Comparison of ENCODE assay signal across 19 cellular contexts in the genomic region with DNA sequence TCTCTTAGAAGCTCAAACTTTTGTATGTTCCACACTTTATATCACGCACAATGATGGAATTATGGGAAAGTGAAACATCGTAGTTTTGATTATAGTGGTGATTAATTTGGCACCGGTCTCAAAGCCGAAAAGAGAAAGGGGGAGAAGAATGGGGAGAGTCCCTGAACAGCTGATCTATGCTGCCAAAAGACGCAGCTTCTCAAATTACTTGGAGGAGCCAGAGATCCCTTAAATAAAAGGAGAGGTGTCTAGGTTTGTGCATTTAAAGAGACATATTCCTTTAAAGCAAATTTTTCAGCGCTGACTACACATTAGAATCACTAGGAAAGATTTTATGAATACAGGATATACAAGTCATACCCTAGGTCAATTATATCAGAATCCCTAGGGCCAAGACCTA.
"Had no signal": no experiment of that assay in that cellular context is flagged by ENCODE, and none has a peak within 500 bp of the region (broad histone marks: within the 10 kb centered on the region; RNA-seq: fewer than 3 reads in every experiment).

No MANE protein-coding gene starts in this region.

- H3K36me3 Mint-ChIP-seq: natural killer cell; stimulated activated naive B cell treated with anti-CD40 and anti-IgM and Interleukin-4, amounts not matched to agents 10 μg/mL and 1 μg/mL and 100 μg/mL, for 72 hours had no signal

- DNase-seq: effector CD4-positive, alpha-beta T cell; endodermal cell; gastrocnemius medialis; heart right ventricle; mammary epithelial cell; natural killer cell; occipital lobe; psoas muscle; stimulated activated CD4-positive, alpha-beta T cell treated with anti-CD3 and anti-CD28 coated beads, Interleukin-2, amount 100 ng/mL, for 24 hours; stimulated activated CD4-positive, alpha-beta T cell treated with anti-CD3 and anti-CD28 coated beads, Interleukin-4, amount 100 ng/mL, for 4 hours; stimulated activated naive B cell treated with anti-CD40 and anti-IgM and Interleukin-4, amounts not matched to agents 10 μg/mL and 1 μg/mL and 100 μg/mL, for 72 hours; stimulated activated naive CD8-positive, alpha-beta T cell treated with anti-CD3 and anti-CD28 coated beads, Interleukin-15, amount 100 ng/mL, for 72 hours; transverse colon had no signal

- H2AFZ ChIP-seq: parathyroid adenoma had no signal

- ATAC-seq: gastrocnemius medialis; heart right ventricle; left lobe of liver; natural killer cell; psoas muscle; sciatic nerve; stimulated activated naive B cell treated with anti-CD40 and anti-IgM and Interleukin-4, amounts not matched to agents 10 μg/mL and 1 μg/mL and 100 μg/mL, for 72 hours; stimulated activated naive CD8-positive, alpha-beta T cell treated with anti-CD3 and anti-CD28 coated beads, Interleukin-15, amount 100 ng/mL, for 72 hours had no signal

- H3K27me3 Mint-ChIP-seq: stimulated activated naive B cell treated with anti-CD40 and anti-IgM and Interleukin-4, amounts not matched to agents 10 μg/mL and 1 μg/mL and 100 μg/mL, for 72 hours; stimulated activated naive CD8-positive, alpha-beta T cell treated with anti-CD3 and anti-CD28 coated beads, Interleukin-15, amount 100 ng/mL, for 72 hours had no signal

- H3K27ac Mint-ChIP-seq: endodermal cell; natural killer cell; stimulated activated naive B cell treated with anti-CD40 and anti-IgM and Interleukin-4, amounts not matched to agents 10 μg/mL and 1 μg/mL and 100 μg/mL, for 72 hours; stimulated activated naive CD8-positive, alpha-beta T cell treated with anti-CD3 and anti-CD28 coated beads, Interleukin-15, amount 100 ng/mL, for 72 hours had no signal

- H3K4me3 ChIP-seq: coronary artery, gastrocnemius medialis, heart right ventricle, psoas muscle, skin epidermis, thoracic aorta, transverse colon had no signal

- H3K27ac ChIP-seq: coronary artery, heart right ventricle, parathyroid adenoma, psoas muscle, skin epidermis, thoracic aorta, transverse colon had no signal

- H3K4me1 Mint-ChIP-seq: endodermal cell; natural killer cell; stimulated activated naive B cell treated with anti-CD40 and anti-IgM and Interleukin-4, amounts not matched to agents 10 μg/mL and 1 μg/mL and 100 μg/mL, for 72 hours; stimulated activated naive CD8-positive, alpha-beta T cell treated with anti-CD3 and anti-CD28 coated beads, Interleukin-15, amount 100 ng/mL, for 72 hours had no signal

- H3K4me1 ChIP-seq: parathyroid adenoma had no signal

- H3K9ac ChIP-seq: parathyroid adenoma had no signal

- H3K9me3 ChIP-seq: gastrocnemius medialis, heart right ventricle, psoas muscle, thoracic aorta, transverse colon had no signal

- H3K79me2 ChIP-seq: parathyroid adenoma had no signal

- H3K9me3 Mint-ChIP-seq: endodermal cell, natural killer cell had no signal

- H3K27me3 ChIP-seq: gastrocnemius medialis, heart right ventricle, transverse colon had no signal

- H3K36me3 ChIP-seq: gastrocnemius medialis, heart right ventricle, thoracic aorta, transverse colon had no signal

- H3K4me3 Mint-ChIP-seq: endodermal cell; natural killer cell; stimulated activated naive B cell treated with anti-CD40 and anti-IgM and Interleukin-4, amounts not matched to agents 10 μg/mL and 1 μg/mL and 100 μg/mL, for 72 hours; stimulated activated naive CD8-positive, alpha-beta T cell treated with anti-CD3 and anti-CD28 coated beads, Interleukin-15, amount 100 ng/mL, for 72 hours had no signal
